1 cellular context compared by ENCODE assay signal in the genomic region with DNA sequence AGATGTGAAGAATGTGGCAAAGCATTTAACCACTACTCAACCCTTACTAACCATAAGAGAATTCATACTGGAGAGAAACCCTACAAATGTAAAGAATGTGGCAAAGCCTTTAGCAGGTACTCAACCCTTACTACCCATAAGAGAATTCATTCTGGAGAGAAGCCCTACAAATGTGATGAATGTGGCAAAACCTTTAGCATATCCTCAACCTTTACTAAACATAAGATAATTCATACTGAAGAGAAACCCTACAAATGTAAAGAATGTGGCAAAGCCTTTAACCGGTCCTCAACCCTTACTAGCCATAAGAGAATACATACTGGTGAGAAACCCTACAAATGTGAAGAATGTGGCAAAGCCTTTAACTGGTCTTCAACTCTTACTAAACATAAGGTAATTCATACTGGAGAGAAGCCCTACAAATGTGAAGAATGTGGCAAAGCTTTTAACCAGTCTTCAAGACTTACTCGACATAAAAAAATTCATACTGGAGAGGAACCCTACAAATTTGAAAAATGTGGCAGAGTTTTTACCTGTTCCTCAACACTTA.
A peak's percentile ranks its signal among the peaks of the same experiment; 100 is the strongest.
TF ChIP-seq lines count a peak whose summit lies in the region.

No MANE protein-coding gene starts in this region.

TF ChIP-seq in K562, 482 proteins besides CTCF, POLR2A, EP300 and RAD21:
- TF ChIP-seq ZNF274 (IDR thresholded peaks at IDR 0.05; ENCODE audit: borderline replicate concordance, low read depth, low read length) (peak; percentile 94), TRIM24 (IDR thresholded peaks at IDR 0.05) (0 out of 4 replicates have a peak, but pooled peaks of 1 of the 2 experiments have one; percentile 6)
